Comparison of ENCODE assay signal across 8 cellular contexts in genomic region chr9:89179920-89180667, GRCh38. TPM values are rescaled to one million over a fixed set of nuclear protein-coding genes. Genes with fewer than 3 reads are reported as not detected.
A peak's percentile ranks its signal among the peaks of the same experiment; 100 is the strongest.
DNase-seq lines count a peak whose midpoint lies in the region; ATAC-seq and TF ChIP-seq lines count a peak whose summit lies in the region.

No MANE protein-coding gene starts in this region.

- peaks cover 35 to 52% of the 10 kb centered on the region in 2 donors for H3K27me3 Mint-ChIP-seq in CD4-positive, alpha-beta memory T cell

- CTCF ChIA-PET in CD4-positive, alpha-beta memory T cell (lab: Charles Lee; ENCODE audit: partially characterized antibody): no interaction called here

- DNase-seq in CD4-positive, alpha-beta memory T cell: peak in 3 of 5 donors; percentile 4 to 14 (median 7)
- DNase-seq in HL-60 (ENCODE audit: low read depth in 1 of 2, low spot score in 1 of 2) (peak; percentile 42 to 75), NCI-H82 (lab: John Stamatoyannopoulos, UW) (peak; percentile 95), fibroblast of peridontal ligament (ENCODE audit: extremely low read depth) (peak; percentile 97)
- peak; percentile 66 to 69 for DNase-seq in activated T-cell treated with anti-CD3 and anti-CD28 coated beads, Interleukin-2, amount 50 U/mL, for 48 hours
- DNase-seq in stimulated activated naive CD4-positive, alpha-beta T cell treated with Interleukin-2 at 50 U/mL for 16 hours (lab: John Stamatoyannopoulos, UW): peak; percentile 5

- H3K9ac ChIP-seq in mucosa of rectum (ENCODE audit: low read depth in 1 of 2, low read length in 2 of 2): peak overlapping the region; percentile 56 to 57

- no peak overlapping the region for H3K27ac ChIP-seq in CD4-positive, alpha-beta memory T cell (ENCODE audit: low read depth, low read length)
- H3K27ac ChIP-seq in HL-60 (replicated peaks): peak overlapping the region; percentile 39
- H3K27ac ChIP-seq in mucosa of rectum (ENCODE audit: low read depth in 2 of 2, low read length in 2 of 2): peak overlapping the region; percentile 57 to 69

- no peak overlapping the region for H3K27ac Mint-ChIP-seq in CD4-positive, alpha-beta memory T cell

- ATAC-seq in GM19397 (IDR thresholded peaks at IDR 0.05; ENCODE audit: unreplicated experiment): no peak

- TF ChIP-seq CTCF in HL-60 (IDR thresholded peaks at IDR 0.05; ENCODE audit: insufficient read depth, low read length): no peak

- H3K9me3 Mint-ChIP-seq in CD4-positive, alpha-beta memory T cell: peaks cover 0 to 2% (median 0%) of the 10 kb centered on the region in 8 donors

- H3K4me1 ChIP-seq in CD4-positive, alpha-beta memory T cell (ENCODE audit: insufficient read depth, low read length): peaks cover 12% of the 10 kb centered on the region
- peaks cover 11 to 20% of the 10 kb centered on the region in 2 donors for H3K4me1 ChIP-seq in mucosa of rectum (ENCODE audit: control insufficient read depth in 2 of 2, insufficient read depth in 2 of 2, low read length in 2 of 2)

- H3K36me3 ChIP-seq in CD4-positive, alpha-beta memory T cell (ENCODE audit: insufficient read depth, low read length): no peaks in the 10 kb centered on the region
- no peaks in the 10 kb centered on the region for H3K36me3 ChIP-seq in mucosa of rectum (ENCODE audit: control insufficient read depth in 2 of 2, insufficient read depth in 2 of 2, low read length in 2 of 2)

- POLR2A ChIA-PET in CD4-positive, alpha-beta memory T cell (lab: Charles Lee; ENCODE audit: partially characterized antibody): no interaction called here

- H3K9me3 ChIP-seq in CD4-positive, alpha-beta memory T cell (ENCODE audit: control insufficient read depth in 1 of 2, low read length in 2 of 2): no peaks in the 10 kb centered on the region
- no peaks in the 10 kb centered on the region for H3K9me3 ChIP-seq in mucosa of rectum (ENCODE audit: control insufficient read depth in 2 of 2, low read length in 2 of 2)

- peaks cover 0 to 4% of the 10 kb centered on the region in 2 donors for H3K36me3 Mint-ChIP-seq in CD4-positive, alpha-beta memory T cell

- intact Hi-C loops in CD4-positive, alpha-beta memory T cell (cut with micrococcal nuclease): loop anchor here (5.0 kb wide), 1 partner anchor 97 kb away; no protein-coding TSS in a partner anchor

- peak overlapping the region in 7 of 8 donors; percentile 29 to 86 (median 68) for H3K4me3 Mint-ChIP-seq in CD4-positive, alpha-beta memory T cell

- no peak overlapping the region for H3K4me3 ChIP-seq in CD4-positive, alpha-beta memory T cell (ENCODE audit: low read length in 2 of 2)
- H3K4me3 ChIP-seq in HL-60 (replicated peaks; ENCODE audit: insufficient read depth, low read length): peak overlapping the region; percentile 23
- H3K4me3 ChIP-seq in mucosa of rectum (ENCODE audit: low read length in 2 of 2): peak overlapping the region; percentile 43 to 70

- H3K27me3 ChIP-seq in CD4-positive, alpha-beta memory T cell (ENCODE audit: insufficient read depth, low read length): peaks cover 23% of the 10 kb centered on the region
- H3K27me3 ChIP-seq in HL-60 (ENCODE audit: insufficient read depth, poor library complexity, severe bottlenecking) (peaks cover 29% of the 10 kb centered on the region), mucosa of rectum (ENCODE audit: control insufficient read depth in 2 of 2, insufficient read depth in 2 of 2, low read length in 2 of 2) (peaks cover 16 to 21% of the 10 kb centered on the region in 2 donors)

- peaks cover 8 to 19% (median 15%) of the 10 kb centered on the region in 4 donors for H3K4me1 Mint-ChIP-seq in CD4-positive, alpha-beta memory T cell

RNA-seq across cellular contexts. Expression of gene SHC3, which starts 1.5 kb away (rescaled TPM):
- total RNA-seq in CD4-positive, alpha-beta memory T cell: under 1 TPM in 1 of 2 experiments, not detected in 1; 0.06 TPM
- not detected for polyA plus RNA-seq in CD4-positive, alpha-beta memory T cell

Comparison
In these comparisons a context has a peak if more than half of its experiments do, and no peak if none do; other contexts are left out.
1. DNase-seq: peak in every context shown above with its lines; median percentile 97 in fibroblast of peridontal ligament; 95 in NCI-H82; 68 in activated T-cell treated with anti-CD3 and anti-CD28 coated beads, Interleukin-2, amount 50 U/mL, for 48 hours; 58 in HL-60; 7 in CD4-positive, alpha-beta memory T cell; 5 in stimulated activated naive CD4-positive, alpha-beta T cell treated with Interleukin-2 at 50 U/mL for 16 hours.
2. H3K4me3 ChIP-seq: peak in HL-60 (single experiment) and mucosa of rectum (2 of 2); none in CD4-positive, alpha-beta memory T cell (0 of 2).